ENCODE assay signal across 1 cellular context in the genomic region with DNA sequence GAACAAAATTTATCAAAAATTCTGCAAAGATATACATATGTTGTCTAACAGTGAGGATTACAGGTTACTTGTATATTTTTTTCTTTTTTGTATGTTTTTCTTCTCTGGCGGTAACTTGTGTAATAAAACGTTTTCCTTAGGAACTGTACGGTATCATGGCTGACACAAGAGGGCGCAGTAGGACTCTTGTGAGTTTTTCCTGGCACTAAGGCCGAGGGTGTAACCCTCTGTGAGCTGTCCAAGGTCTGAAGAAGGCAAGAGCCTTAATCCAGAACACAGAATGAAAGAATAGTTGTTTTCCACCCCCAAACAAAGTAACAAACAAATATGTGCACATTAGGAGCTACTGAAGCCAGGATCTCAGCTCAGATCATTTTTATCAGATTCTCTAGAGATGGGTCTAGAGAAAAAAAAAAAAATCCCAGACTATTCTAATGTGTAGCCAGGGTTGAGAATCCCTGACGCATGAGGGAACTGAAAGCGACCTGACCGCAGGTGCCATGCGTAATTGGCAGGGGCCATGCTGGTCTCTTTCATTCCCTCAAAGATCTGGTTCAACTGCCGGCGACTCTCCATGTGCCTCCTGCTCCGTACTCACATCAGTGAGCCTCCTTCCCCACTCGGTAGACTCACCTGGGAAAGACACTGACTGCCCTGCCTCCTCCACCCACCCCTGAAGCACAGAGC.
TF ChIP-seq lines count a peak whose summit lies in the region.

No MANE protein-coding gene starts in this region.

TF ChIP-seq in H1, 55 proteins besides CTCF, POLR2A, EP300 and RAD21:
- TF ChIP-seq BACH1 (IDR thresholded peaks at IDR 0.05; ENCODE audit: low read length) (no peak), NANOG (IDR thresholded peaks at IDR 0.05; ENCODE audit: insufficient read depth, low read depth, low read length, poor library complexity, severe bottlenecking) (no peak), PHF8 (conservative IDR thresholded peaks at IDR 0.05; ENCODE audit: low read depth, low read length) (no peak), SUZ12 (IDR thresholded peaks at IDR 0.05; ENCODE audit: low read length) (no peak), SP2 (IDR thresholded peaks at IDR 0.05; ENCODE audit: low read length) (no peak), SIN3A (conservative IDR thresholded peaks at IDR 0.05 in 1 of 2, IDR thresholded peaks at IDR 0.05 in 1 of 2; ENCODE audit: low read depth in 1 of 2, low read length in 2 of 2) (0 out of 4 replicates have a peak, but pooled peaks of 1 of the 2 experiments have one; percentile 64), NRF1 (IDR thresholded peaks at IDR 0.05; ENCODE audit: low read depth, low read length) (no peak), RBBP5 (IDR thresholded peaks at IDR 0.05; ENCODE audit: borderline replicate concordance, low read depth, low read length) (no peak), CEBPB (IDR thresholded peaks at IDR 0.05; ENCODE audit: low read depth, low read length) (0 out of 2 replicates have a peak, but pooled peaks have one; percentile 43), TCF12 (IDR thresholded peaks at IDR 0.05; ENCODE audit: low read depth, low read length) (no peak), JUND (IDR thresholded peaks at IDR 0.05; ENCODE audit: low read length) (0 out of 2 replicates have a peak, but pooled peaks have one; percentile 28)
